Comparison of ENCODE assay signal across 1 cellular context in the genomic region with DNA sequence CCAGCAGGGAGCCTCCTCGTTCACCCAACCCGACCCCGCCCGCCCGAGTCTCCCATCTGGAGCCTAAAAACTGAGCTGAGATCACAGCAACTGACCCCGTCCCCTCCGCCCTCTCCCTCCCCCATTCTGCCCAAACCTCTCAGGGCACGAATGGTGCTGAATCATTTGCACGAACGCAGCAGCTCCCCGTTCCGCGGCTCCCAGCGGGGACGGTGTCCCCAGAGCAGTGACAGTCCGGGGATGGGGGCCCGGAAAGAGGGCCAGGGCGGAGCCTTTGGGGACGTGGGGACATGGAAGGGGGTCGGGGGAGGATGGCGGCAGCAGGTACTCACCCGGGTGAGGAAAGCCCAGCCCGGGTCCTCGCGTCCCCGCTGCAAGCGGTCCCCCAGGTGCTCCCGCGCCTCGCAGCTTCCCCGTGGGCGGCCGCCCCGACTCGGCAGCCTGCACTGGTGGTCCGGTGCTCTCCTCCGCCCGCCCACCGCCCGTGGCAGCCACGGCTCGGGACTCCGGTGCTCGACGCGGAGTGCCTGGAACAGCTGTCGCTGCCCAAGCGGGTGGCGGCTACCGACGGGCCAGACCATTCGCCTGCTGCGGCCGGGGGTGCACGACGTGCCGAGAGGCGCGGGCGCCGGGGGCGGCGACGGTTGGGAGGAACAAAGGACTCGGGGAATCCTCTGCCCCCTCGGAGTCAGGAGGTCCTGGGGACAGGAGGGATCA.
TF ChIP-seq lines count a peak whose summit lies in the region.

A gene with protein sequence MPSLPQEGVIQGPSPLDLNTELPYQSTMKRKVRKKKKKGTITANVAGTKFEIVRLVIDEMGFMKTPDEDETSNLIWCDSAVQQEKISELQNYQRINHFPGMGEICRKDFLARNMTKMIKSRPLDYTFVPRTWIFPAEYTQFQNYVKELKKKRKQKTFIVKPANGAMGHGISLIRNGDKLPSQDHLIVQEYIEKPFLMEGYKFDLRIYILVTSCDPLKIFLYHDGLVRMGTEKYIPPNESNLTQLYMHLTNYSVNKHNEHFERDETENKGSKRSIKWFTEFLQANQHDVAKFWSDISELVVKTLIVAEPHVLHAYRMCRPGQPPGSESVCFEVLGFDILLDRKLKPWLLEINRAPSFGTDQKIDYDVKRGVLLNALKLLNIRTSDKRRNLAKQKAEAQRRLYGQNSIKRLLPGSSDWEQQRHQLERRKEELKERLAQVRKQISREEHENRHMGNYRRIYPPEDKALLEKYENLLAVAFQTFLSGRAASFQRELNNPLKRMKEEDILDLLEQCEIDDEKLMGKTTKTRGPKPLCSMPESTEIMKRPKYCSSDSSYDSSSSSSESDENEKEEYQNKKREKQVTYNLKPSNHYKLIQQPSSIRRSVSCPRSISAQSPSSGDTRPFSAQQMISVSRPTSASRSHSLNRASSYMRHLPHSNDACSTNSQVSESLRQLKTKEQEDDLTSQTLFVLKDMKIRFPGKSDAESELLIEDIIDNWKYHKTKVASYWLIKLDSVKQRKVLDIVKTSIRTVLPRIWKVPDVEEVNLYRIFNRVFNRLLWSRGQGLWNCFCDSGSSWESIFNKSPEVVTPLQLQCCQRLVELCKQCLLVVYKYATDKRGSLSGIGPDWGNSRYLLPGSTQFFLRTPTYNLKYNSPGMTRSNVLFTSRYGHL (minus strand): TSS at position 534 of the 717 bp plus-strand sequence. CDS start 46,921 bp downstream, outside the sequence.

TF ChIP-seq in HCT116, 20 proteins besides CTCF, POLR2A, EP300 and RAD21 (continued from another document):
- TF ChIP-seq, protein P1, sequence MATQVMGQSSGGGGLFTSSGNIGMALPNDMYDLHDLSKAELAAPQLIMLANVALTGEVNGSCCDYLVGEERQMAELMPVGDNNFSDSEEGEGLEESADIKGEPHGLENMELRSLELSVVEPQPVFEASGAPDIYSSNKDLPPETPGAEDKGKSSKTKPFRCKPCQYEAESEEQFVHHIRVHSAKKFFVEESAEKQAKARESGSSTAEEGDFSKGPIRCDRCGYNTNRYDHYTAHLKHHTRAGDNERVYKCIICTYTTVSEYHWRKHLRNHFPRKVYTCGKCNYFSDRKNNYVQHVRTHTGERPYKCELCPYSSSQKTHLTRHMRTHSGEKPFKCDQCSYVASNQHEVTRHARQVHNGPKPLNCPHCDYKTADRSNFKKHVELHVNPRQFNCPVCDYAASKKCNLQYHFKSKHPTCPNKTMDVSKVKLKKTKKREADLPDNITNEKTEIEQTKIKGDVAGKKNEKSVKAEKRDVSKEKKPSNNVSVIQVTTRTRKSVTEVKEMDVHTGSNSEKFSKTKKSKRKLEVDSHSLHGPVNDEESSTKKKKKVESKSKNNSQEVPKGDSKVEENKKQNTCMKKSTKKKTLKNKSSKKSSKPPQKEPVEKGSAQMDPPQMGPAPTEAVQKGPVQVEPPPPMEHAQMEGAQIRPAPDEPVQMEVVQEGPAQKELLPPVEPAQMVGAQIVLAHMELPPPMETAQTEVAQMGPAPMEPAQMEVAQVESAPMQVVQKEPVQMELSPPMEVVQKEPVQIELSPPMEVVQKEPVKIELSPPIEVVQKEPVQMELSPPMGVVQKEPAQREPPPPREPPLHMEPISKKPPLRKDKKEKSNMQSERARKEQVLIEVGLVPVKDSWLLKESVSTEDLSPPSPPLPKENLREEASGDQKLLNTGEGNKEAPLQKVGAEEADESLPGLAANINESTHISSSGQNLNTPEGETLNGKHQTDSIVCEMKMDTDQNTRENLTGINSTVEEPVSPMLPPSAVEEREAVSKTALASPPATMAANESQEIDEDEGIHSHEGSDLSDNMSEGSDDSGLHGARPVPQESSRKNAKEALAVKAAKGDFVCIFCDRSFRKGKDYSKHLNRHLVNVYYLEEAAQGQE (IDR thresholded peaks at IDR 0.05; ENCODE audit: low read depth) = no peak
- TF ChIP-seq ATF3 (IDR thresholded peaks at IDR 0.05) = no peak
